1 cellular context compared by ENCODE assay signal in genomic region chr3:172103724-172104123, GRCh38.
TF ChIP-seq lines count a peak whose summit lies in the region.

No MANE protein-coding gene starts in this region.

TF ChIP-seq in GM12878, 131 proteins besides CTCF, POLR2A, EP300 and RAD21 (continued from another document):
- TF ChIP-seq PRDM15 (CRISPR knock-in tag; IDR thresholded peaks at IDR 0.05) (no peak), NRF1 (conservative IDR thresholded peaks at IDR 0.05; ENCODE audit: low read depth, low read length) (no peak)
